ENCODE assay signal across 1 cellular context in genomic region chr2:74507145-74507925, GRCh38.
A peak's percentile ranks its signal among the peaks of the same experiment; 100 is the strongest.
TF ChIP-seq lines count a peak whose summit lies in the region.

TSS of gene PCGF1 (minus strand) at chr2:74507695. CDS start at chr2:74507668, 27 bp downstream.

TF ChIP-seq in HepG2, 621 proteins besides CTCF, POLR2A, EP300 and RAD21 (continued from another document and continues in another):
- TF ChIP-seq NPAS2 (CRISPR knock-in tag; IDR thresholded peaks at IDR 0.05; ENCODE audit: borderline replicate concordance) (peak; percentile 89; the same call in 1 of the 2 replicates), ZNF383 (CRISPR knock-in tag; IDR thresholded peaks at IDR 0.05; ENCODE audit: borderline replicate concordance) (peak; percentile 97), ZHX1 (CRISPR knock-in tag; IDR thresholded peaks at IDR 0.05; ENCODE audit: low read depth) (peak; percentile 13; the same call in 1 of the 2 replicates), SKI (IDR thresholded peaks at IDR 0.05; ENCODE audit: partially characterized antibody) (no peak), RXRB (CRISPR knock-in tag; IDR thresholded peaks at IDR 0.05; ENCODE audit: borderline replicate concordance) (peak; percentile 92), SIN3B (IDR thresholded peaks at IDR 0.05; ENCODE audit: low read length) (peak; percentile 60), SMC3 (IDR thresholded peaks at IDR 0.05; ENCODE audit: low read length) (peak; percentile 35; the same call in 1 of the 2 replicates), ZFP36L2 (CRISPR knock-in tag; IDR thresholded peaks at IDR 0.05) (no peak), MIXL1 (CRISPR knock-in tag; IDR thresholded peaks at IDR 0.05) (peak; percentile 81), MTF1 (CRISPR knock-in tag; IDR thresholded peaks at IDR 0.05) (no peak), IKZF1 (IDR thresholded peaks at IDR 0.05) (no peak), ZBTB14 (CRISPR knock-in tag; IDR thresholded peaks at IDR 0.05) (no peak), NR3C1 (CRISPR knock-in tag; IDR thresholded peaks at IDR 0.05) (no peak), ZNF10 (CRISPR knock-in tag; IDR thresholded peaks at IDR 0.05; ENCODE audit: borderline replicate concordance, low read depth) (no peak), ZNF350 (CRISPR knock-in tag; IDR thresholded peaks at IDR 0.05; ENCODE audit: borderline replicate concordance, low read depth) (peak; percentile 87), ZNF766 (CRISPR knock-in tag; IDR thresholded peaks at IDR 0.05; ENCODE audit: borderline replicate concordance) (peak; percentile 95; the same call in 1 of the 2 replicates), JDP2 (CRISPR knock-in tag; IDR thresholded peaks at IDR 0.05; ENCODE audit: borderline replicate concordance) (peak; percentile 59; the same call in 1 of the 2 replicates), ZBTB21 (CRISPR knock-in tag; IDR thresholded peaks at IDR 0.05) (no peak), ZNF629 (CRISPR knock-in tag; conservative IDR thresholded peaks at IDR 0.05) (no peak; the same call in 1 of the 2 replicates), ZNF747 (CRISPR knock-in tag; IDR thresholded peaks at IDR 0.05; ENCODE audit: borderline replicate concordance) (peak; percentile 94; the same call in 1 of the 2 replicates), SNRNP70 (IDR thresholded peaks at IDR 0.05; ENCODE audit: low read depth, low read length) (no peak), ZHX2 (IDR thresholded peaks at IDR 0.05; ENCODE audit: low read depth) (peak; percentile 87), ZHX2 (CRISPR knock-in tag; IDR thresholded peaks at IDR 0.05; ENCODE audit: borderline replicate concordance) (no peak), SNAI1 (CRISPR knock-in tag; IDR thresholded peaks at IDR 0.05; ENCODE audit: borderline replicate concordance) (0 out of 2 replicates have a peak, but pooled peaks have one; percentile 0), ZBTB8A (CRISPR knock-in tag; IDR thresholded peaks at IDR 0.05; ENCODE audit: borderline replicate concordance, low read depth) (no peak; the same call in 1 of the 2 replicates), ZNF572 (CRISPR knock-in tag; IDR thresholded peaks at IDR 0.05) (peak; percentile 97; the same call in 1 of the 2 replicates), ZNF274 (CRISPR knock-in tag; IDR thresholded peaks at IDR 0.05) (peak; percentile 83), KAT8 (CRISPR knock-in tag; IDR thresholded peaks at IDR 0.05) (peak; percentile 94), XRCC5 (optimal IDR thresholded peaks at IDR 0.05; ENCODE audit: low read length) (peak; percentile 94), NKX3-1 (CRISPR knock-in tag; IDR thresholded peaks at IDR 0.05) (no peak), ZBTB2 (CRISPR knock-in tag; IDR thresholded peaks at IDR 0.05; ENCODE audit: low read depth) (no peak), ZNF124 (CRISPR knock-in tag; IDR thresholded peaks at IDR 0.05) (no peak), FUBP1 (CRISPR knock-in tag; IDR thresholded peaks at IDR 0.05; ENCODE audit: borderline replicate concordance) (peak; percentile 88; the same call in 1 of the 2 replicates), LCORL (IDR thresholded peaks at IDR 0.05) (no peak), LCORL (CRISPR knock-in tag; IDR thresholded peaks at IDR 0.05) (peak; percentile 56; the same call in 1 of the 2 replicates), TAF1 (CRISPR knock-in tag; IDR thresholded peaks at IDR 0.05) (peak; percentile 91)
- TF ChIP-seq, protein P1, sequence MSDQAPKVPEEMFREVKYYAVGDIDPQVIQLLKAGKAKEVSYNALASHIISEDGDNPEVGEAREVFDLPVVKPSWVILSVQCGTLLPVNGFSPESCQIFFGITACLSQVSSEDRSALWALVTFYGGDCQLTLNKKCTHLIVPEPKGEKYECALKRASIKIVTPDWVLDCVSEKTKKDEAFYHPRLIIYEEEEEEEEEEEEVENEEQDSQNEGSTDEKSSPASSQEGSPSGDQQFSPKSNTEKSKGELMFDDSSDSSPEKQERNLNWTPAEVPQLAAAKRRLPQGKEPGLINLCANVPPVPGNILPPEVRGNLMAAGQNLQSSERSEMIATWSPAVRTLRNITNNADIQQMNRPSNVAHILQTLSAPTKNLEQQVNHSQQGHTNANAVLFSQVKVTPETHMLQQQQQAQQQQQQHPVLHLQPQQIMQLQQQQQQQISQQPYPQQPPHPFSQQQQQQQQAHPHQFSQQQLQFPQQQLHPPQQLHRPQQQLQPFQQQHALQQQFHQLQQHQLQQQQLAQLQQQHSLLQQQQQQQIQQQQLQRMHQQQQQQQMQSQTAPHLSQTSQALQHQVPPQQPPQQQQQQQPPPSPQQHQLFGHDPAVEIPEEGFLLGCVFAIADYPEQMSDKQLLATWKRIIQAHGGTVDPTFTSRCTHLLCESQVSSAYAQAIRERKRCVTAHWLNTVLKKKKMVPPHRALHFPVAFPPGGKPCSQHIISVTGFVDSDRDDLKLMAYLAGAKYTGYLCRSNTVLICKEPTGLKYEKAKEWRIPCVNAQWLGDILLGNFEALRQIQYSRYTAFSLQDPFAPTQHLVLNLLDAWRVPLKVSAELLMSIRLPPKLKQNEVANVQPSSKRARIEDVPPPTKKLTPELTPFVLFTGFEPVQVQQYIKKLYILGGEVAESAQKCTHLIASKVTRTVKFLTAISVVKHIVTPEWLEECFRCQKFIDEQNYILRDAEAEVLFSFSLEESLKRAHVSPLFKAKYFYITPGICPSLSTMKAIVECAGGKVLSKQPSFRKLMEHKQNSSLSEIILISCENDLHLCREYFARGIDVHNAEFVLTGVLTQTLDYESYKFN (CRISPR knock-in tag; conservative IDR thresholded peaks at IDR 0.05): peak; percentile 60
- TF ChIP-seq, protein P2, sequence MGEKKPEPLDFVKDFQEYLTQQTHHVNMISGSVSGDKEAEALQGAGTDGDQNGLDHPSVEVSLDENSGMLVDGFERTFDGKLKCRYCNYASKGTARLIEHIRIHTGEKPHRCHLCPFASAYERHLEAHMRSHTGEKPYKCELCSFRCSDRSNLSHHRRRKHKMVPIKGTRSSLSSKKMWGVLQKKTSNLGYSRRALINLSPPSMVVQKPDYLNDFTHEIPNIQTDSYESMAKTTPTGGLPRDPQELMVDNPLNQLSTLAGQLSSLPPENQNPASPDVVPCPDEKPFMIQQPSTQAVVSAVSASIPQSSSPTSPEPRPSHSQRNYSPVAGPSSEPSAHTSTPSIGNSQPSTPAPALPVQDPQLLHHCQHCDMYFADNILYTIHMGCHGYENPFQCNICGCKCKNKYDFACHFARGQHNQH (CRISPR knock-in tag; IDR thresholded peaks at IDR 0.05): peak; percentile 84; the same call in 1 of the 2 replicates
- TF ChIP-seq, protein P3, sequence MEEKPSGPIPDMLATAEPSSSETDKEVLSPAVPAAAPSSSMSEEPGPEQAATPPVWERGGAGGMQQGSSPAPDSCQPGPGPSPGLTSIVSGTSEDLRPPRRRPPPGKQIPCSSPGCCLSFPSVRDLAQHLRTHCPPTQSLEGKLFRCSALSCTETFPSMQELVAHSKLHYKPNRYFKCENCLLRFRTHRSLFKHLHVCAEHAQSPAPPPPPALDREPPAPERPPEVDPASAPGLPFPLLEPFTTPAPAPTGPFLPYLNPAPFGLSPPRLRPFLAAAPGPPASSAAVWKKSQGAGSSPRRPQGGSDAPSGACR (CRISPR knock-in tag; IDR thresholded peaks at IDR 0.05): peak; percentile 77; the same call in 1 of the 2 replicates
- TF ChIP-seq, protein P4, sequence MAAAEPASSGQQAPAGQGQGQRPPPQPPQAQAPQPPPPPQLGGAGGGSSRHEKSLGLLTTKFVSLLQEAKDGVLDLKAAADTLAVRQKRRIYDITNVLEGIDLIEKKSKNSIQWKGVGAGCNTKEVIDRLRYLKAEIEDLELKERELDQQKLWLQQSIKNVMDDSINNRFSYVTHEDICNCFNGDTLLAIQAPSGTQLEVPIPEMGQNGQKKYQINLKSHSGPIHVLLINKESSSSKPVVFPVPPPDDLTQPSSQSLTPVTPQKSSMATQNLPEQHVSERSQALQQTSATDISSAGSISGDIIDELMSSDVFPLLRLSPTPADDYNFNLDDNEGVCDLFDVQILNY (CRISPR knock-in tag; conservative IDR thresholded peaks at IDR 0.05): 0 out of 2 replicates have a peak, but pooled peaks have one; percentile 21
